In the genomic region with DNA sequence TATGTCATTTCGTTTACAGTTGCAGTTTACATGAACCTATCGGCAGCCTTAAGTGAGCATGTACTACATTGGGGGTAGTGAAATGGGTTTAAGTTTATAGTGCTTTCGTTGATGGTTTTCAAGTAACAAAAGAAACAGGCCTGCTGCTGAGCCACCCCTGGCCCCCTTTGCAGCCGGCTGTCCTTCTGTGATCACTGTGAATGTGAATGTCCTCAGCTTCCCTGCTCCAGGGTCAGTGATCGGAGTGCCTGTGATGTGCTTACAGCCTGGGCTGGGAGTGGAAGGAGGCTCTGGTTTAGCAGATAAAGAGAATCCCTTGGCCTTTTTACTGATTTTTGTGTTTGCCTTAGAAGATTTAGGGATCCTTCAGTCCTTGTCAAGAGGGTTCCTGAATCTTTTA, we compare ENCODE assay signal across 21 cellular contexts.
"Had no signal": no experiment of that assay in that cellular context is flagged by ENCODE, and none has a peak within 500 bp of the region (broad histone marks: within the 10 kb centered on the region; RNA-seq: fewer than 3 reads in every experiment).

No MANE protein-coding gene starts in this region.

- H3K4me1 ChIP-seq: SJSA1 had no signal

- H3K27ac Mint-ChIP-seq: activated naive CD4-positive, alpha-beta T cell treated with anti-CD3 and anti-CD28 coated beads, Interleukin-2, amount 50 U/mL, for 72 hours; T-helper 1 cell treated with Interleukin-12 subunit alpha and Interleukin-12 subunit beta and Interleukin-4 antibody, amounts not matched to agents 30 μg/mL and 1 μg/mL, for 36 hours had no signal

- H3K4me3 Mint-ChIP-seq: T-helper 1 cell treated with Interleukin-12 subunit alpha and Interleukin-12 subunit beta and Interleukin-4 antibody, amounts not matched to agents 30 μg/mL and 1 μg/mL, for 36 hours had no signal

- ATAC-seq: activated naive CD4-positive, alpha-beta T cell treated with anti-CD3 and anti-CD28 coated beads, Interleukin-2, amount 50 U/mL, for 72 hours had no signal

- H3K9me3 ChIP-seq: Peyer's patch, SJSA1 had no signal

- H3K9me3 Mint-ChIP-seq: activated naive CD4-positive, alpha-beta T cell treated with anti-CD3 and anti-CD28 coated beads, Interleukin-2, amount 50 U/mL, for 72 hours; T-helper 1 cell treated with Interleukin-12 subunit alpha and Interleukin-12 subunit beta and Interleukin-4 antibody, amounts not matched to agents 30 μg/mL and 1 μg/mL, for 36 hours had no signal

- DNase-seq: activated CD4-positive, alpha-beta T cell treated with anti-CD3 and anti-CD28 coated beads for 48 hours; activated CD4-positive, alpha-beta T cell treated with anti-CD3 and anti-CD28 coated beads, Interleukin-2, amount 50 U/mL, for 4 hours; activated CD4-positive, CD25-positive, alpha-beta regulatory T cell treated with anti-CD3 and anti-CD28 coated beads, Interleukin-2, amount 50 U/mL, for 72 hours; activated effector memory CD4-positive, alpha-beta T cell treated with Interleukin-2 at 50 U/mL for 16 hours; activated naive CD4-positive, alpha-beta T cell; cerebellar nuclear complex; IMR-90; Kasumi-1; KBM-7; NCI-H1105 treated with DMSO at 0.1 percent for 48 hours; NCI-H1436 treated with DMSO at 0.1 percent for 48 hours; NCI-H187 treated with DMSO at 0.1 percent for 48 hours; NCI-H2081 treated with DMSO at 0.1 percent for 48 hours; NCI-H446; NCI-H524; Peyer's patch; Right ventricle myocardium superior had no signal

- H3K4me3 ChIP-seq: Peyer's patch, SJSA1 had no signal

- H3K36me3 ChIP-seq: Peyer's patch, SJSA1 had no signal

- H3K27me3 ChIP-seq: Peyer's patch had no signal

- H3K27ac ChIP-seq: Peyer's patch, RWPE1, SJSA1 had no signal
